ENCODE assay signal across 19 cellular contexts in genomic region chr10:26491276-26491675, GRCh38. TPM values are rescaled to one million over a fixed set of nuclear protein-coding genes. Genes with fewer than 3 reads are reported as not detected.
DNase-seq lines count a peak whose midpoint lies in the region; ATAC-seq and TF ChIP-seq lines count a peak whose summit lies in the region.
"Had no signal": no experiment of that assay in that cellular context is flagged by ENCODE, and none has a peak within 500 bp of the region (broad histone marks: within the 10 kb centered on the region; RNA-seq: fewer than 3 reads in every experiment).

No MANE protein-coding gene starts in this region.

- no peak overlapping the region for H3K4me3 Mint-ChIP-seq in activated naive CD8-positive, alpha-beta T cell
- no peak overlapping the region for H3K4me3 Mint-ChIP-seq in activated naive CD8-positive, alpha-beta T cell treated with anti-CD3 and anti-CD28 coated beads, Interleukin-2, amount 50 U/mL, for 24 hours
- no peak overlapping the region for H3K4me3 Mint-ChIP-seq in T-helper 17 cell
- no peak overlapping the region for H3K4me3 Mint-ChIP-seq in memory B cell
- no peak overlapping the region for H3K4me3 Mint-ChIP-seq in osteocyte (ENCODE audit: unreplicated experiment)

- H3K9me3 Mint-ChIP-seq in activated naive CD8-positive, alpha-beta T cell (ENCODE audit: low read depth), result no peaks in the 10 kb centered on the region
- H3K9me3 Mint-ChIP-seq in activated naive CD8-positive, alpha-beta T cell treated with anti-CD3 and anti-CD28 coated beads, Interleukin-2, amount 50 U/mL, for 24 hours, result no peaks in the 10 kb centered on the region
- H3K9me3 Mint-ChIP-seq in memory B cell (no peaks in the 10 kb centered on the region), osteocyte (ENCODE audit: unreplicated experiment) (no peaks in the 10 kb centered on the region)

- peaks cover 22% of the 10 kb centered on the region for H3K36me3 Mint-ChIP-seq in activated naive CD8-positive, alpha-beta T cell
- H3K36me3 Mint-ChIP-seq in activated naive CD8-positive, alpha-beta T cell treated with anti-CD3 and anti-CD28 coated beads, Interleukin-2, amount 50 U/mL, for 24 hours (ENCODE audit: low read depth), result peaks cover 49% of the 10 kb centered on the region
- H3K36me3 Mint-ChIP-seq in T-helper 17 cell (ENCODE audit: low read depth) (peaks cover 17% of the 10 kb centered on the region), memory B cell (peaks cover 26% of the 10 kb centered on the region), osteocyte (ENCODE audit: unreplicated experiment) (no peaks in the 10 kb centered on the region)

- no peak for TF ChIP-seq EP300 in suprapubic skin (IDR thresholded peaks at IDR 0.05)

- no peak for DNase-seq in activated naive CD8-positive, alpha-beta T cell treated with anti-CD3 and anti-CD28 coated beads, Interleukin-2, amount 50 U/mL, for 24 hours
- DNase-seq in T-helper 17 cell (no peak), memory B cell (ENCODE audit: low spot score in 2 of 2) (no peak), suprapubic skin (ENCODE audit: low spot score in 2 of 2) (no peak), osteocyte (ENCODE audit: extremely low spot score, unreplicated experiment) (no peak), SHP77 treated with DMSO at 0.1 percent for 48 hours (lab: John Stamatoyannopoulos, UW) (no peak)
- DNase-seq: GOT3, KG1, NCI-H1417 treated with DMSO at 0.1 percent for 48 hours, NCI-H187 treated with DMSO at 0.1 percent for 48 hours, NCI-H524, NCI-H82, PC-3, RPMI8226, SJCRH30 had no signal

- H3K27me3 ChIP-seq in suprapubic skin, result no peaks in the 10 kb centered on the region
- H3K27me3 ChIP-seq: BLaER1, SJCRH30 had no signal

- H3K9me3 ChIP-seq in T-helper 17 cell (ENCODE audit: control insufficient read depth, low read length, poor library complexity, severe bottlenecking) (no peaks in the 10 kb centered on the region), suprapubic skin (no peaks in the 10 kb centered on the region)
- H3K9me3 ChIP-seq: BLaER1, SJCRH30 had no signal

- TF ChIP-seq CTCF in suprapubic skin (IDR thresholded peaks at IDR 0.05) (no peak), osteocyte (IDR thresholded peaks at IDR 0.05) (no peak)

- no peaks in the 10 kb centered on the region for H3K27me3 Mint-ChIP-seq in activated naive CD8-positive, alpha-beta T cell
- H3K27me3 Mint-ChIP-seq in activated naive CD8-positive, alpha-beta T cell treated with anti-CD3 and anti-CD28 coated beads, Interleukin-2, amount 50 U/mL, for 24 hours, result no peaks in the 10 kb centered on the region
- H3K27me3 Mint-ChIP-seq in T-helper 17 cell, result no peaks in the 10 kb centered on the region
- no peaks in the 10 kb centered on the region for H3K27me3 Mint-ChIP-seq in memory B cell
- no peaks in the 10 kb centered on the region for H3K27me3 Mint-ChIP-seq in osteocyte (ENCODE audit: unreplicated experiment)

- peak overlapping the region; percentile 11 for H3K27ac ChIP-seq in suprapubic skin
- H3K27ac ChIP-seq: BLaER1, SJCRH30 had no signal

- no peak for ATAC-seq in activated naive CD8-positive, alpha-beta T cell treated with anti-CD3 and anti-CD28 coated beads, Interleukin-2, amount 50 U/mL, for 24 hours
- ATAC-seq in T-helper 17 cell (no peak), memory B cell (ENCODE audit: low read depth) (no peak), HG02588 (IDR thresholded peaks at IDR 0.05; ENCODE audit: unreplicated experiment) (no peak)
- ATAC-seq: PC-3 had no signal

- no peak for TF ChIP-seq POLR2A in suprapubic skin (IDR thresholded peaks at IDR 0.05)

- H3K4me1 Mint-ChIP-seq in activated naive CD8-positive, alpha-beta T cell (ENCODE audit: low read depth), result peaks cover 71% of the 10 kb centered on the region
- peaks cover 68% of the 10 kb centered on the region for H3K4me1 Mint-ChIP-seq in activated naive CD8-positive, alpha-beta T cell treated with anti-CD3 and anti-CD28 coated beads, Interleukin-2, amount 50 U/mL, for 24 hours
- peaks cover 33% of the 10 kb centered on the region for H3K4me1 Mint-ChIP-seq in T-helper 17 cell
- H3K4me1 Mint-ChIP-seq in memory B cell, result peaks cover 22% of the 10 kb centered on the region
- H3K4me1 Mint-ChIP-seq in osteocyte (ENCODE audit: unreplicated experiment), result peaks cover 7% of the 10 kb centered on the region

- H3K4me1 ChIP-seq in suprapubic skin, result peaks cover 4% of the 10 kb centered on the region
- H3K4me1 ChIP-seq: SJCRH30 had no signal

- H3K4me3 ChIP-seq in suprapubic skin, result no peak overlapping the region
- H3K4me3 ChIP-seq: BLaER1, SJCRH30 had no signal

- WGBS in suprapubic skin, result 77% methylated on average over 3 of the region's 3 CpGs

- no peaks in the 10 kb centered on the region for H3K36me3 ChIP-seq in suprapubic skin
- H3K36me3 ChIP-seq: SJCRH30 had no signal

- peak overlapping the region; percentile 70 for H3K27ac Mint-ChIP-seq in activated naive CD8-positive, alpha-beta T cell
- no peak overlapping the region for H3K27ac Mint-ChIP-seq in activated naive CD8-positive, alpha-beta T cell treated with anti-CD3 and anti-CD28 coated beads, Interleukin-2, amount 50 U/mL, for 24 hours
- H3K27ac Mint-ChIP-seq in T-helper 17 cell (peak overlapping the region; percentile 60), memory B cell (peak overlapping the region; percentile 39), osteocyte (ENCODE audit: unreplicated experiment) (no peak overlapping the region)

RNA-seq across cellular contexts. Expression of gene APBB1IP, which starts 53.1 kb away (rescaled TPM):
- total RNA-seq in T-helper 17 cell, result 10 to 100 TPM; 73.9 to 77.1 TPM
- total RNA-seq in suprapubic skin, result 1 to 10 TPM; 1.0 to 4.5 (median 2.7) TPM
- total RNA-seq in osteocyte, result not detected in 2 replicates
- total RNA-seq: HT-29, PC-3, SJCRH30 had no signal

Comparison
In these comparisons a context has a peak if more than half of its experiments do, and no peak if none do; other contexts are left out.
1. H3K27ac Mint-ChIP-seq: peak in activated naive CD8-positive, alpha-beta T cell (single experiment), T-helper 17 cell (single experiment) and memory B cell (single experiment); none in activated naive CD8-positive, alpha-beta T cell treated with anti-CD3 and anti-CD28 coated beads, Interleukin-2, amount 50 U/mL, for 24 hours (single experiment) and osteocyte (single experiment).
2. RNA of gene APBB1IP, which starts 53.1 kb away (total RNA-seq): 73.9 to 77.1 TPM in T-helper 17 cell; 1.0 to 4.5 TPM in suprapubic skin and not detected in osteocyte; every median in the first group is over 10 times any median in the second.